ENCODE assay signal across 9 cellular contexts in the genomic region with DNA sequence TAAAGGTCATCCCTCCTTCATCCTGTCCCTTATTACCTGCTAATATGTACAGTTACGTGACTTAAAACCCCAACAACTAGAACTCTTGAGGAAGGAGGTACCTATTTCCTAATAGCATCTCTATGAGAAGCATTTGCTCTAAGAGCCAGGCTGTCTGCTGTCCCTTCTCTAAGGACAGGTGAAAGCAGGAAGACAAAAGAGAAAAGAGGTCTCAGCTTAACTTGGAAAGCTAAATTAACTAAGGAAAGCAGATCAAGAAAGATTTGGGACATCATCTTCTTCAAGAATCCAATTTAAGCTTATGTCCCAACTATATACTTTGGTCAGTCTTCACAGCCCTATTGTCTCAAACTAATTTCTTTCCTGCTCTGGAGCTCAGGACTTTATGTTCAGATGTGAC. TPM values are rescaled to one million over a fixed set of nuclear protein-coding genes. Genes with fewer than 3 reads are reported as not detected.
DNase-seq lines count a peak whose midpoint lies in the region; TF ChIP-seq lines count a peak whose summit lies in the region.
"Had no signal": no experiment of that assay in that cellular context is flagged by ENCODE, and none has a peak within 500 bp of the region (broad histone marks: within the 10 kb centered on the region; RNA-seq: fewer than 3 reads in every experiment).

No MANE protein-coding gene starts in this region.

- H3K79me2 ChIP-seq in neural progenitor cell (ENCODE audit: low read depth) = peaks cover 57% of the 10 kb centered on the region

- peaks cover 31% of the 10 kb centered on the region for H3F3A ChIP-seq in neural progenitor cell (ENCODE audit: low read depth)

- no peaks in the 10 kb centered on the region for H3K27me3 ChIP-seq in BJ (ENCODE audit: control insufficient read depth, insufficient read depth, low read length)
- no peaks in the 10 kb centered on the region for H3K27me3 ChIP-seq in MG63
- peaks cover 49% of the 10 kb centered on the region for H3K27me3 ChIP-seq in neural progenitor cell

- H3K9ac ChIP-seq in neural progenitor cell = no peak overlapping the region

- H3K4me3 ChIP-seq in BJ (ENCODE audit: low read depth, low read length) = peak overlapping the region; percentile 77
- H3K4me3 ChIP-seq in MG63 = peak overlapping the region; percentile 65
- peak overlapping the region; percentile 93 for H3K4me3 ChIP-seq in coronary artery
- peak overlapping the region; percentile 88 for H3K4me3 ChIP-seq in neural progenitor cell

- peak overlapping the region; percentile 93 for H3K4me3 Mint-ChIP-seq in neural progenitor cell

- no peak overlapping the region for H3K27ac Mint-ChIP-seq in neural progenitor cell

- H4K20me1 ChIP-seq in neural progenitor cell (ENCODE audit: low read depth) = peaks cover 71% of the 10 kb centered on the region

- peaks cover 2% of the 10 kb centered on the region for H3K27me3 Mint-ChIP-seq in neural progenitor cell (ENCODE audit: insufficient read depth, low read depth)

- no peaks in the 10 kb centered on the region for H3K9me3 Mint-ChIP-seq in neural progenitor cell

- H3K9me3 ChIP-seq in MG63 = no peaks in the 10 kb centered on the region
- no peaks in the 10 kb centered on the region for H3K9me3 ChIP-seq in neural progenitor cell (ENCODE audit: low read depth)

- H3K4me1 ChIP-seq in neural progenitor cell = peaks cover 24% of the 10 kb centered on the region

- no peak for DNase-seq in BJ (ENCODE audit: low read depth)
- DNase-seq in MG63 = no peak
- no peak for DNase-seq in coronary artery (ENCODE audit: low spot score)
- DNase-seq in neural progenitor cell (ENCODE audit: low spot score) = no peak
- no peak for DNase-seq in stimulated activated naive CD4-positive, alpha-beta T cell treated with Interleukin-2 at 50 U/mL for 16 hours (lab: John Stamatoyannopoulos, UW)
- DNase-seq in GM10266 (ENCODE audit: extremely low spot score) = no peak
- DNase-seq in NOMO-1 treated with DMSO at 0.1 percent for 48 hours (lab: John Stamatoyannopoulos, UW; ENCODE audit: unreplicated experiment) = no peak
- no peak for DNase-seq in iPS-NIHi7 (ENCODE audit: extremely low spot score)
- DNase-seq: T1000 had no signal

- no peaks in the 10 kb centered on the region for H3K36me3 ChIP-seq in BJ (ENCODE audit: control insufficient read depth, insufficient read depth, low read length)
- peaks cover 21% of the 10 kb centered on the region for H3K36me3 ChIP-seq in MG63
- H3K36me3 ChIP-seq in neural progenitor cell = no peaks in the 10 kb centered on the region

- H2AFZ ChIP-seq in neural progenitor cell (replicated peaks) = no peak overlapping the region

- no peak overlapping the region for H3K27ac ChIP-seq in coronary artery
- no peak overlapping the region for H3K27ac ChIP-seq in neural progenitor cell

- H3K36me3 Mint-ChIP-seq in neural progenitor cell = peaks cover 5% of the 10 kb centered on the region

- peaks cover 39% of the 10 kb centered on the region for H3K4me1 Mint-ChIP-seq in neural progenitor cell

- POLR2A ChIA-PET in BJ (lab: Charles Lee) = interaction anchor here (1.3 kb wide), 1 partner anchor 9 kb away, joined by 4 read pairs; no protein-coding TSS in a partner anchor

- peak overlapping the region; percentile 83 for H3K4me2 ChIP-seq in neural progenitor cell

- CTCF ChIA-PET in BJ (lab: Yijun Ruan, JAX) = interaction anchor here (1.6 kb wide), 1 partner anchor 8 kb away, joined by 3 read pairs; no protein-coding TSS in a partner anchor

- TF ChIP-seq CTCF in BJ (IDR thresholded peaks at IDR 0.05; ENCODE audit: insufficient read depth, low read depth, low read length) (no peak), coronary artery (IDR thresholded peaks at IDR 0.05) (no peak), neural progenitor cell (IDR thresholded peaks at IDR 0.05) (no peak), GM10266 (IDR thresholded peaks at IDR 0.05; ENCODE audit: control insufficient read depth, insufficient read depth, low read depth, missing control alignments) (no peak)

RNA-seq across cellular contexts. Expression of gene EGLN1, which starts 2.9 kb away (rescaled TPM):
- polyA plus RNA-seq in BJ (2011; rRNA removed) = 17.5 and 44.3 TPM in 2 replicates
- polyA minus RNA-seq in BJ (2011; rRNA and poly(A)+ RNA removed) = 13.4 and 14.9 TPM in 2 replicates
- 32.7 and 37.4 TPM in 2 replicates for total RNA-seq in MG63 (2014; rRNA removed; shearing (Covaris generic); ENCODE audit: low replicate concordance)
- 24.3 and 30.3 TPM in 2 replicates for total RNA-seq in neural progenitor cell (ENCODE audit: low replicate concordance)
